ENCODE assay signal across 13 cellular contexts in the genomic region with DNA sequence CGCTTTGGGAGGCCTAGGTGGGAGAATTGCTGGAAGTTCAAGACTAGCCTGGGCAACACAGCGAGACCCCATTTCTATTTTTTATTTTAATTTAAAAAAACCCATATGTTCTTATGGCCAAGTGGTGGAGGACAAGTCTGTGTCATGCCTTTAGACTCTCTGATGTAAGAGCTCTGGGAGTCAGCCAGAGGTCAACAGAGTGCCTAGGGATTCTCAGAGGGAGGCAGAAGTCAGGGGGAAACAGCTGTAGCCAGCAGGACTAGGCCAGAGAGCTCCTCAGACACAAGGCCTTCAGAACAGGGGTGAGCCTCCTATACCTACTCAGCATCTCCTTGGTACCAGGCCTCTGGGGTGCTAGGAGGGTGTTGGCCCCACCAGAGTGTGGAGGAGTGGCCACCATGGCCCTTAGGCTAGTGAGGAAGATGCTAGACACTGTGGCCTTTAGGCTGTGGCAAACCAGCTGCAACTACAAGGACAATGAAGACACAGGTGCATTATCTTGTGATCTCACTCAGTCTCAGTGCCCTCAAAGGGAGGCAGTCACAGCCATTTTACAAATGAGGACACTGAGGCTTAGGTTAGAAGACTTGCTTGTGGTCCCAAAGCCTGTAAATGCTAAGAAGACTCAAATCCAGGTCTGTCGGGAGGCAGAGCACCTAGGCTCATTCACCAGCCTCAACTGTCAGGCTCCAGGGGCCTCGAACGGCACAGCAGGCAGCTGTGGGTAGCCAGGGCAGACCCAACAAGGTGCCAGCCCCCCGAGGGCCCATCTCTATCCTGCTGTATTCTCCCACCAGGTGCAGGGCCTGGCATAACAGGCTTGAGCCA. TPM values are rescaled to one million over a fixed set of nuclear protein-coding genes. Genes with fewer than 3 reads are reported as not detected.
DNase-seq lines count a peak whose midpoint lies in the region; ATAC-seq lines count a peak whose summit lies in the region.
"Had no signal": no experiment of that assay in that cellular context is flagged by ENCODE, and none has a peak within 500 bp of the region (broad histone marks: within the 10 kb centered on the region; RNA-seq: fewer than 3 reads in every experiment).

No MANE protein-coding gene starts in this region.

- intact Hi-C loops in left cardiac atrium (cut with DNase I), result no loop called here

- ATAC-seq in left cardiac atrium (peak; percentile 77 to 80), HG02759 (IDR thresholded peaks at IDR 0.05; ENCODE audit: unreplicated experiment) (no peak)

- DNase-seq in DMS53 (lab: John Stamatoyannopoulos, UW) (peak; percentile 18), DMS53 treated with DMSO at 0.1 percent for 48 hours (lab: John Stamatoyannopoulos, UW; ENCODE audit: unreplicated experiment) (no peak), SKM-1 treated with dmso at 0.1 percent for 144 hours (lab: John Stamatoyannopoulos, UW; ENCODE audit: unreplicated experiment) (peak; percentile 43), left cardiac atrium (peak; percentile 65), stromal cell of bone marrow (ENCODE audit: low read depth) (peak; percentile 85), HPDE6-E6E7 (ENCODE audit: extremely low spot score) (no peak), amniotic stem cell (lab: John Stamatoyannopoulos, UW) (no peak)
- DNase-seq: NCI-H2081, SHP77 treated with DMSO at 0.1 percent for 48 hours had no signal

RNA-seq across cellular contexts. Expression of gene ZP1, which starts 5.0 kb away (rescaled TPM):
- total RNA-seq in left cardiac atrium, result not detected
- total RNA-seq: dermis microvascular lymphatic vessel endothelial cell, lung microvascular endothelial cell, upper lobe of left lung had no signal

RNA-seq across cellular contexts. Expression of gene PTGDR2, which starts 16.6 kb away (rescaled TPM):
- under 1 TPM in 1 of 2 donors, not detected in 1; 0.27 TPM for total RNA-seq in left cardiac atrium
- total RNA-seq: dermis microvascular lymphatic vessel endothelial cell had no signal

RNA-seq across cellular contexts. Expression of gene CCDC86, which starts 30.4 kb away (rescaled TPM):
- total RNA-seq in left cardiac atrium, result 10 to 100 TPM in 1 of 2 donors, 1 to 10 TPM in 1; 8.7 to 19.2 TPM

RNA-seq across cellular contexts. Expression of gene PRPF19, which starts 34.0 kb away (rescaled TPM):
- 10 to 100 TPM; 40.3 to 42.3 TPM for total RNA-seq in left cardiac atrium

RNA-seq across cellular contexts. Expression of gene TMEM109, which starts 41.6 kb away (rescaled TPM):
- total RNA-seq in left cardiac atrium, result 100 to 1,000 TPM in 1 of 2 donors, 10 to 100 TPM in 1; 98.1 to 109 TPM

Comparison
In these comparisons a context has a peak if more than half of its experiments do, and no peak if none do; other contexts are left out.
1. DNase-seq: peak in DMS53 (single experiment), SKM-1 treated with dmso at 0.1 percent for 144 hours (single experiment), left cardiac atrium (single experiment) and stromal cell of bone marrow (single experiment); none in DMS53 treated with DMSO at 0.1 percent for 48 hours (single experiment), HPDE6-E6E7 (single experiment) and amniotic stem cell (single experiment).